Comparison of ENCODE assay signal across 9 cellular contexts in the genomic region with DNA sequence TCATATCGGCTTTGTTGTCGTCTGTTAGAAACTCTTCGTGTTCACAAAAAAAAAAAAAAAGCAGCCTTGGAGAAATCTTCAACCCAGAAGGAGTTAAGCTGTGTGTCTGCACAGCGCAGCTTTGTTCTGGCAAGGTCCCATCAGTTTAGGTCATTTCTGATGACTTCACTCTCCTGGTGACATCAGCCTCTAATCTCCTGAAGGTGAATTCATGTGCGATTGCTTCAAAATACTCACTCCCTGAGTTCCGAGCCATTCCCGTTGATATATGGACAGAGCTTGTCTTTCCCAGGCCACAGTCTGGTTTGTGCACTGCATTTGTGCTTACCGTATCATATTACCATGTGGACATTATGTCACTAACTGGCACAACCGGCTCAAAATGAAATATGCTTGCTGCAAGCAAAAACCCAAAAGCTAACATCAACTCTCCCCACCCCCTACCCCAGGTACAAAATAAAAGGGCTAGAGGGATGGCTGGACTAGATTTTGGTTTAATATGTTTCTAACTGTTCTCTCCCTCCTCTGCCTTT.
DNase-seq lines count a peak whose midpoint lies in the region; FAIRE-seq and TF ChIP-seq lines count a peak whose summit lies in the region.
"Had no signal": no experiment of that assay in that cellular context is flagged by ENCODE, and none has a peak within 500 bp of the region (broad histone marks: within the 10 kb centered on the region; RNA-seq: fewer than 3 reads in every experiment).

No MANE protein-coding gene starts in this region.

- peak; percentile 80 for DNase-seq in Daoy (ENCODE audit: low read depth)
- peak; percentile 49 for DNase-seq in NCI-H774 (lab: John Stamatoyannopoulos, UW)
- peak; percentile 92 for DNase-seq in fibroblast of mammary gland (ENCODE audit: low read depth)
- peak; percentile 88 for DNase-seq in prostate gland (ENCODE audit: low spot score)
- DNase-seq in NCI-H2227 treated with DMSO at 0.1 percent for 48 hours (lab: John Stamatoyannopoulos, UW): no peak
- DNase-seq in stimulated activated CD4-positive, alpha-beta T cell treated with anti-CD3 and anti-CD28 coated beads, Interleukin-2, amount 100 ng/mL, for 48 hours: no peak
- no peak for DNase-seq in activated CD4-positive, alpha-beta T cell treated with anti-CD3 and anti-CD28 coated beads for 4 hours
- no peak for DNase-seq in GM12892 (ENCODE audit: insufficient read length)

- H3K4me1 ChIP-seq in prostate gland (replicated peaks): peaks cover 8% of the 10 kb centered on the region

- no peaks in the 10 kb centered on the region for H3K27me3 ChIP-seq in prostate gland (replicated peaks; ENCODE audit: insufficient read depth)

- no peak for FAIRE-seq in GM12892 (lab: Jason Lieb, UNC)
- FAIRE-seq: endometrium had no signal

- no peaks in the 10 kb centered on the region for H3K36me3 ChIP-seq in prostate gland

- 19% methylated on average over 9 of the region's 9 CpGs for WGBS in prostate gland

- H3K27ac ChIP-seq in prostate gland: peak overlapping the region; percentile 74 to 83

- intact Hi-C loops in prostate gland (cut with DNase I): loop anchor here (10.0 kb wide), 1 partner anchor 157 kb away; no protein-coding TSS in a partner anchor

- no peaks in the 10 kb centered on the region for H3K9me3 ChIP-seq in prostate gland

- TF ChIP-seq POLR2A in prostate gland (IDR thresholded peaks at IDR 0.05): peak; percentile 10
- no peak for TF ChIP-seq POLR2A in GM12892 (IDR thresholded peaks at IDR 0.05; ENCODE audit: low read depth, low read length)

- TF ChIP-seq CTCF in fibroblast of mammary gland (conservative IDR thresholded peaks at IDR 0.05; ENCODE audit: control insufficient read depth, insufficient read depth, low read depth, low read length) (no peak), prostate gland (IDR thresholded peaks at IDR 0.05) (no peak)

- H3K4me3 ChIP-seq in fibroblast of mammary gland (ENCODE audit: control insufficient read depth, low read depth, low read length) (no peak overlapping the region), prostate gland (no peak overlapping the region)

Comparison
In these comparisons a context has a peak if more than half of its experiments do, and no peak if none do; other contexts are left out.
1. DNase-seq: peak in Daoy (single experiment), NCI-H774 (single experiment), fibroblast of mammary gland (single experiment) and prostate gland (single experiment); none in NCI-H2227 treated with DMSO at 0.1 percent for 48 hours (single experiment), stimulated activated CD4-positive, alpha-beta T cell treated with anti-CD3 and anti-CD28 coated beads, Interleukin-2, amount 100 ng/mL, for 48 hours (0 of 2), activated CD4-positive, alpha-beta T cell treated with anti-CD3 and anti-CD28 coated beads for 4 hours (0 of 2) and GM12892 (single experiment).